ENCODE assay signal across 18 cellular contexts in genomic region chr2:229931241-229931640, GRCh38. TPM values are rescaled to one million over a fixed set of nuclear protein-coding genes. Genes with fewer than 3 reads are reported as not detected.
DNase-seq lines count a peak whose midpoint lies in the region; ATAC-seq, FAIRE-seq and TF ChIP-seq lines count a peak whose summit lies in the region.
"Had no signal": no experiment of that assay in that cellular context is flagged by ENCODE, and none has a peak within 500 bp of the region (broad histone marks: within the 10 kb centered on the region; RNA-seq: fewer than 3 reads in every experiment).

No MANE protein-coding gene starts in this region.

- H3K4me2 ChIP-seq in HepG2 (ENCODE audit: low read depth, low read length): no peak overlapping the region
- H3K4me2 ChIP-seq: BLaER1 treated with 17β-estradiol and CSF1 and Interleukin-3, amounts not matched to agents 10 nM and 100 nM; SK-N-SH had no signal

- H3K27ac ChIP-seq in HepG2 (ENCODE audit: extremely low read length, insufficient read depth, low read length): no peak overlapping the region
- H3K27ac ChIP-seq in right lobe of liver: no peak overlapping the region
- H3K27ac ChIP-seq in esophagus muscularis mucosa (replicated peaks in 1 of 4): no peak overlapping the region
- H3K27ac ChIP-seq: BLaER1 treated with 17β-estradiol and CSF1 and Interleukin-3, amounts not matched to agents 10 nM and 100 nM had no signal

- no peak overlapping the region for H2AFZ ChIP-seq in HepG2 (ENCODE audit: low read length)

- no peaks in the 10 kb centered on the region for H3K36me3 ChIP-seq in HepG2 (replicated peaks in 1 of 2; ENCODE audit: control insufficient read depth in 1 of 2, insufficient read depth in 2 of 2, low read length in 2 of 2)
- H3K36me3 ChIP-seq in right lobe of liver: no peaks in the 10 kb centered on the region
- peaks cover 0 to 6% (median 2%) of the 10 kb centered on the region in 4 donors for H3K36me3 ChIP-seq in esophagus muscularis mucosa

- intact Hi-C loops in HepG2 (cut with micrococcal nuclease; ENCODE audit: unreplicated experiment): no loop called here
- intact Hi-C loops in right lobe of liver (cut with DNase I): no loop called here
- intact Hi-C loops in esophagus muscularis mucosa (cut with DNase I): no loop called here

- DNase-seq in HepG2 (ENCODE audit: low spot score): no peak
- no peak for DNase-seq in right lobe of liver
- peak; percentile 56 for DNase-seq in NCI-H82 treated with DMSO at 0.1 percent for 48 hours (lab: John Stamatoyannopoulos, UW; ENCODE audit: unreplicated experiment)
- peak; percentile 34 for DNase-seq in esophagus muscularis mucosa (ENCODE audit: extremely low spot score)
- DNase-seq in CD1c-positive myeloid dendritic cell (ENCODE audit: extremely low spot score): no peak
- no peak for DNase-seq in stimulated activated CD4-positive, alpha-beta T cell treated with anti-CD3 and anti-CD28 coated beads, Interleukin-4, amount 100 ng/mL, for 1 hour
- DNase-seq: KG1, NCI-H146, NCI-H226, Right ventricle myocardium superior, SK-N-SH had no signal

- CTCF ChIA-PET in HepG2 (lab: Yijun Ruan, JAX; ENCODE audit: low intra/inter-chr PET ratio, low total read pairs): no interaction called here

- 98% methylated on average over 5 of the region's 5 CpGs for WGBS in HepG2 (ENCODE audit: low lambda C conversion rate)
- WGBS in right lobe of liver (ENCODE audit: insufficient coverage, low coverage, low lambda C conversion rate, missing lambda C conversion rate): 92% methylated on average over 3 of the region's 5 CpGs
- WGBS in esophagus muscularis mucosa: 98% methylated on average over 5 of the region's 5 CpGs

- POLR2A ChIA-PET in HepG2 (lab: Yijun Ruan, JAX): interaction anchor here (1.0 kb wide), 1 partner anchor 11 kb away, joined by 3 read pairs; no protein-coding TSS in a partner anchor

- BruUV-seq in HepG2 (replicated peaks; lab: Mats Ljungman, UMichigan): no TSS peak

- H3K79me2 ChIP-seq in HepG2 (ENCODE audit: insufficient read depth, low read length): no peaks in the 10 kb centered on the region

- ATAC-seq in HepG2: no peak
- no peak for ATAC-seq in right lobe of liver
- no peak for ATAC-seq in GM18909 (IDR thresholded peaks at IDR 0.05; ENCODE audit: poor library complexity, unreplicated experiment)
- ATAC-seq in GM19397 (IDR thresholded peaks at IDR 0.05; ENCODE audit: unreplicated experiment): no peak

- H3K9me3 ChIP-seq in HepG2 (ENCODE audit: low read length): no peaks in the 10 kb centered on the region
- H3K9me3 ChIP-seq in right lobe of liver: no peaks in the 10 kb centered on the region
- no peaks in the 10 kb centered on the region for H3K9me3 ChIP-seq in esophagus muscularis mucosa
- H3K9me3 ChIP-seq: SK-N-SH had no signal

- no peak for TF ChIP-seq POLR2A in HepG2 (IDR thresholded peaks at IDR 0.05; ENCODE audit: insufficient read depth in 1 of 2, low read depth in 2 of 2, low read length in 2 of 2)
- no peak for TF ChIP-seq POLR2A in right lobe of liver (IDR thresholded peaks at IDR 0.05)
- no peak for TF ChIP-seq POLR2A in esophagus muscularis mucosa (IDR thresholded peaks at IDR 0.05; ENCODE audit: low read depth)

- TF ChIP-seq RAD21 in HepG2 (CRISPR knock-in tag; IDR thresholded peaks at IDR 0.05): no peak

- H3K4me1 ChIP-seq in HepG2 (ENCODE audit: insufficient read depth, low read length) (no peaks in the 10 kb centered on the region), right lobe of liver (no peaks in the 10 kb centered on the region), esophagus muscularis mucosa (no peaks in the 10 kb centered on the region)

- no peak for FAIRE-seq in HepG2 (lab: Jason Lieb, UNC)
- FAIRE-seq: A204.1, GM12892, H1, RCC 7860 had no signal

- no peak overlapping the region for H3K9ac ChIP-seq in HepG2 (ENCODE audit: insufficient read depth, low read depth, low read length)
- H3K9ac ChIP-seq: BLaER1 treated with 17β-estradiol and CSF1 and Interleukin-3, amounts not matched to agents 10 nM and 100 nM; SK-N-SH had no signal

- no peak for TF ChIP-seq CTCF in HepG2 (CRISPR knock-in tag; IDR thresholded peaks at IDR 0.05)
- no peak for TF ChIP-seq CTCF in right lobe of liver (IDR thresholded peaks at IDR 0.05)
- no peak for TF ChIP-seq CTCF in esophagus muscularis mucosa (IDR thresholded peaks at IDR 0.05)

- no peak for TF ChIP-seq EP300 in HepG2 (IDR thresholded peaks at IDR 0.05; ENCODE audit: low read depth in 2 of 2, low read length in 2 of 2)
- TF ChIP-seq EP300 in HepG2 (CRISPR knock-in tag; IDR thresholded peaks at IDR 0.05; ENCODE audit: borderline replicate concordance): no peak
- TF ChIP-seq EP300 in esophagus muscularis mucosa (IDR thresholded peaks at IDR 0.05): no peak

- no peaks in the 10 kb centered on the region for H4K20me1 ChIP-seq in HepG2 (ENCODE audit: insufficient read depth, low read length)
- H4K20me1 ChIP-seq: BLaER1 treated with 17β-estradiol and CSF1 and Interleukin-3, amounts not matched to agents 10 nM and 100 nM had no signal

- in situ Hi-C loops in HepG2 (cut with HindIII; ENCODE audit: extremely low pct_ligation_motif_present, low pct_unique_long_range_greater_than_20kb): no loop called here

- H3K27me3 ChIP-seq in HepG2 (ENCODE audit: control insufficient read depth in 1 of 2, insufficient read depth in 2 of 2, low read length in 2 of 2) (no peaks in the 10 kb centered on the region), right lobe of liver (no peaks in the 10 kb centered on the region), esophagus muscularis mucosa (no peaks in the 10 kb centered on the region)
- H3K27me3 ChIP-seq: BLaER1 treated with 17β-estradiol and CSF1 and Interleukin-3, amounts not matched to agents 10 nM and 100 nM had no signal

- H3K4me3 ChIP-seq in HepG2 (replicated peaks in 1 of 3; ENCODE audit: insufficient read depth in 1 of 3, low read depth in 2 of 3, low read length in 3 of 3) (no peak overlapping the region), right lobe of liver (no peak overlapping the region), esophagus muscularis mucosa (no peak overlapping the region)
- H3K4me3 ChIP-seq: BLaER1 treated with 17β-estradiol and CSF1 and Interleukin-3, amounts not matched to agents 10 nM and 100 nM had no signal

TF ChIP-seq in HepG2, 621 proteins besides CTCF, POLR2A, EP300 and RAD21 (continues in another document):
- no peak for TF ChIP-seq HMGA1 (CRISPR knock-in tag; conservative IDR thresholded peaks at IDR 0.05)
- peak; percentile 40 to 53 for TF ChIP-seq MAFK (conservative IDR thresholded peaks at IDR 0.05 in 1 of 2, IDR thresholded peaks at IDR 0.05 in 1 of 2; ENCODE audit: low read length in 2 of 2)
- TF ChIP-seq DPF2 (CRISPR knock-in tag; IDR thresholded peaks at IDR 0.05; ENCODE audit: borderline replicate concordance, low read depth): no peak

RNA-seq across cellular contexts. Expression of gene FBXO36, which starts 8.9 kb away (rescaled TPM):
- total RNA-seq in HepG2 (2016; rRNA removed; fragmentation: Illumina TruSeq; extraction: Trizol): 2.8 and 4.0 TPM in 2 replicates
- 0.61 and 0.62 TPM in 2 replicates for total RNA-seq in HepG2 (2016; cell fraction: cytosol; rRNA removed; fragmentation: Illumina TruSeq; extraction: Trizol; ENCODE audit: low read depth)
- total RNA-seq in HepG2 (2016; cell fraction: insoluble cytoplasmic fraction; rRNA removed; fragmentation: Illumina TruSeq; extraction: Trizol): 2.9 and 3.9 TPM in 2 replicates
- 1.4 and 1.5 TPM in 2 replicates for total RNA-seq in HepG2 (2016; cell fraction: membrane; rRNA removed; fragmentation: Illumina TruSeq; extraction: Trizol)
- 2.1 and 2.5 TPM in 2 replicates for total RNA-seq in HepG2 (2016; cell fraction: nucleus; rRNA removed; fragmentation: Illumina TruSeq; extraction: Trizol)
- 2.1 and 2.8 TPM in 2 replicates for polyA plus RNA-seq in HepG2 (2011; rRNA removed)
- 1.7 and 2.1 TPM in 2 replicates for polyA plus RNA-seq in HepG2 (2011; cell fraction: cytosol; rRNA removed)
- polyA plus RNA-seq in HepG2 (2011; cell fraction: nucleus; rRNA removed): 0.68 and 0.79 TPM in 2 replicates
- 1.7 TPM in 2 replicates for polyA plus RNA-seq in HepG2 (2012)
- 0.36 and 0.38 TPM in 2 replicates for polyA plus RNA-seq in HepG2 (2016; cell fraction: cytosol; fragmentation: Illumina TruSeq; extraction: Trizol; ENCODE audit: low read depth)
- 2.8 and 3.6 TPM in 2 replicates for polyA plus RNA-seq in HepG2 (2016; cell fraction: insoluble cytoplasmic fraction; fragmentation: Illumina TruSeq; extraction: Trizol; ENCODE audit: low read depth)
- 0.76 and 0.81 TPM in 2 replicates for polyA plus RNA-seq in HepG2 (2016; cell fraction: membrane; fragmentation: Illumina TruSeq; extraction: Trizol; ENCODE audit: low read depth)
- polyA plus RNA-seq in HepG2 (2016; cell fraction: nucleus; fragmentation: Illumina TruSeq; extraction: Trizol; ENCODE audit: insufficient read depth, low read depth): 2.5 and 2.6 TPM in 2 replicates
- polyA minus RNA-seq in HepG2 (2011; rRNA and poly(A)+ RNA removed; ENCODE audit: low replicate concordance): 1.1 and 2.9 TPM in 2 replicates
- polyA minus RNA-seq in HepG2 (2011; cell fraction: cytosol; rRNA and poly(A)+ RNA removed): 1.3 and 2.2 TPM in 2 replicates
- 1.9 and 2.2 TPM in 2 replicates for polyA minus RNA-seq in HepG2 (2011; cell fraction: nucleus; rRNA and poly(A)+ RNA removed)
- 1 to 10 TPM in 1 of 6 experiments, under 1 TPM in 5; 0.49 to 1.2 (median 0.72) TPM for total RNA-seq in right lobe of liver
- total RNA-seq in esophagus muscularis mucosa: 1 to 10 TPM; 1.6 to 2.8 (median 2.6) TPM

RNA-seq across cellular contexts. Expression of gene TRIP12, which starts 9.4 kb away (rescaled TPM):
- total RNA-seq in HepG2 (2016; rRNA removed; fragmentation: Illumina TruSeq; extraction: Trizol) (153 and 257 TPM in 2 replicates), right lobe of liver (10 to 100 TPM; 66.5 to 98.0 (median 85.4) TPM), esophagus muscularis mucosa (100 to 1,000 TPM; 156 to 182 (median 168) TPM)
- total RNA-seq in HepG2 (2016; cell fraction: cytosol; rRNA removed; fragmentation: Illumina TruSeq; extraction: Trizol; ENCODE audit: low read depth): 75.6 and 85.5 TPM in 2 replicates
- 145 and 246 TPM in 2 replicates for total RNA-seq in HepG2 (2016; cell fraction: insoluble cytoplasmic fraction; rRNA removed; fragmentation: Illumina TruSeq; extraction: Trizol)
- total RNA-seq in HepG2 (2016; cell fraction: membrane; rRNA removed; fragmentation: Illumina TruSeq; extraction: Trizol): 97.0 and 102 TPM in 2 replicates
- total RNA-seq in HepG2 (2016; cell fraction: nucleus; rRNA removed; fragmentation: Illumina TruSeq; extraction: Trizol): 186 and 205 TPM in 2 replicates
- 56.8 and 72.1 TPM in 2 replicates for polyA plus RNA-seq in HepG2 (2011; rRNA removed)
- polyA plus RNA-seq in HepG2 (2011; cell fraction: cytosol; rRNA removed): 25.2 and 33.4 TPM in 2 replicates
- 102 and 112 TPM in 2 replicates for polyA plus RNA-seq in HepG2 (2011; cell fraction: nucleus; rRNA removed)
- 70.4 and 84.2 TPM in 2 replicates for polyA plus RNA-seq in HepG2 (2012)
- polyA plus RNA-seq in HepG2 (2016; cell fraction: cytosol; fragmentation: Illumina TruSeq; extraction: Trizol; ENCODE audit: low read depth): 2.6 and 2.8 TPM in 2 replicates
- 104 and 118 TPM in 2 replicates for polyA plus RNA-seq in HepG2 (2016; cell fraction: insoluble cytoplasmic fraction; fragmentation: Illumina TruSeq; extraction: Trizol; ENCODE audit: low read depth)
- 9.5 and 10.0 TPM in 2 replicates for polyA plus RNA-seq in HepG2 (2016; cell fraction: membrane; fragmentation: Illumina TruSeq; extraction: Trizol; ENCODE audit: low read depth)
- 135 and 150 TPM in 2 replicates for polyA plus RNA-seq in HepG2 (2016; cell fraction: nucleus; fragmentation: Illumina TruSeq; extraction: Trizol; ENCODE audit: insufficient read depth, low read depth)
- polyA minus RNA-seq in HepG2 (2011; rRNA and poly(A)+ RNA removed; ENCODE audit: low replicate concordance): 217 and 262 TPM in 2 replicates
- polyA minus RNA-seq in HepG2 (2011; cell fraction: cytosol; rRNA and poly(A)+ RNA removed): 162 and 168 TPM in 2 replicates
- polyA minus RNA-seq in HepG2 (2011; cell fraction: nucleus; rRNA and poly(A)+ RNA removed): 435 and 493 TPM in 2 replicates

Comparison
In these comparisons a context has a peak if more than half of its experiments do, and no peak if none do; other contexts are left out.
1. DNase-seq: peak in NCI-H82 treated with DMSO at 0.1 percent for 48 hours (single experiment) and esophagus muscularis mucosa (single experiment); none in HepG2 (single experiment), right lobe of liver (0 of 3), CD1c-positive myeloid dendritic cell (single experiment) and stimulated activated CD4-positive, alpha-beta T cell treated with anti-CD3 and anti-CD28 coated beads, Interleukin-4, amount 100 ng/mL, for 1 hour (single experiment).